ENCODE assay signal across 10 cellular contexts in the genomic region with DNA sequence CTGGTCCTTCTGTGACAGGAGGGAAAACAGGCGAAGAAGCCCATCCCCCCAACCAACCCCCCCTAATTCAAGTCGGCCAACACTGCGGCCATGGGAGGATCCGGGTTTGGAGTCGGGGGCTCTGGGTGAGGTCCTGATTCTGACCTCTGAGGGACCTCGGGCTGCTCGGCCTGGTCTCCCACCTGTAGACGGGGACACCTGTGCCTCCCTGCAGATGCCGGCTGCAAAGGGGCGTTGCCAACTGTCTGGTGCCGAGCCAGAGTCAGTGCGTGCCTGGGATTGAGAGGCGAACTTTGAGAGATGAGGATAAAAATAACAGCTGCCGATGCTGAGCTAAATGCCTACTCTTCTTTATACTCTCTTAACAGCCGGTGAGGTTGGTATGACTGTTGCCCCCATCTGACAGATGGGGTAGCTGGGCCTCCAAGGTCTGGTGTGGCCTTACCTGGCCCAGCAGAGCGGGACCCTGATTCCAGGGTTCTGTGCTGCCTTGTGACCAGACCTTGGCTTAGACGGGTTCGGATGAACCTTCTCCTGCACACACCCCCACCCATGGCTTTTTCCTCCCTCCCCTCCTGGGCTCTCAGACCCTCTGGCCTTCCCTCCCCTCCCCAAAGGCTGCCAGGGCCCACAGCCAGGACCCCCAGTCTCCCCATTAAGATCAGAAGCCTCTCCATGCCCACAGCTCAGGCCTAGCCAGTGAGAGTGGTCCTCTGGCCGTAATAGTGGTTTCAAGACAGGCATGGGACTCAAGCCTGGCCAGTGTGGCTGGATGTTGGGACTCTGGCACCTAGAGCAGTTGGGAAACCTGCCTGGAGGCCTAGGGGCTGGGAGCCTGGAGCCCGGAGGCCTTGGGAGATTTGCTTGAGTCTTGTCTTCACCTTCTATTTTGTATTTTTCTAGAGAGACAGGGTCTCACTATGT. TPM values are rescaled to one million over a fixed set of nuclear protein-coding genes. Genes with fewer than 3 reads are reported as not detected.
DNase-seq lines count a peak whose midpoint lies in the region; ATAC-seq and TF ChIP-seq lines count a peak whose summit lies in the region.
"Had no signal": no experiment of that assay in that cellular context is flagged by ENCODE, and none has a peak within 500 bp of the region (broad histone marks: within the 10 kb centered on the region; RNA-seq: fewer than 3 reads in every experiment).

No MANE protein-coding gene starts in this region.

- peak; percentile 64 for DNase-seq in D341Med (ENCODE audit: low spot score)
- DNase-seq in NCI-H510A treated with DMSO at 0.1 percent for 48 hours (lab: John Stamatoyannopoulos, UW): peak; percentile 23
- DNase-seq in foreskin keratinocyte: no peak
- peak; percentile 68 for DNase-seq in posterior vena cava (ENCODE audit: low spot score)
- no peak for DNase-seq in globus pallidus (ENCODE audit: low spot score)
- DNase-seq in activated CD4-positive, CD25-positive, alpha-beta regulatory T cell treated with anti-CD3 and anti-CD28 coated beads, Interleukin-2, amount 50 U/mL, for 72 hours: no peak
- DNase-seq: DMS79 had no signal

- peaks cover 3% of the 10 kb centered on the region for H3K27me3 ChIP-seq in foreskin keratinocyte
- H3K27me3 ChIP-seq: neural progenitor cell had no signal

- H3K4me1 ChIP-seq in foreskin keratinocyte: no peaks in the 10 kb centered on the region
- H3K4me1 ChIP-seq: neural progenitor cell had no signal

- ATAC-seq in foreskin keratinocyte (peak; percentile 20), GM18873 (IDR thresholded peaks at IDR 0.05; ENCODE audit: low FRiP score, unreplicated experiment) (no peak), GM18502 (IDR thresholded peaks at IDR 0.05; ENCODE audit: poor library complexity, unreplicated experiment) (no peak)

- no peak for TF ChIP-seq CTCF in foreskin keratinocyte (conservative IDR thresholded peaks at IDR 0.05)

- intact Hi-C loops in posterior vena cava (cut with DNase I): no loop called here

- H3K27ac ChIP-seq in foreskin keratinocyte: no peak overlapping the region
- H3K27ac ChIP-seq: neural progenitor cell had no signal

RNA-seq across cellular contexts. Expression of a gene that starts 41.7 kb away (rescaled TPM):
- total RNA-seq in foreskin keratinocyte (0.07 TPM in 1 of 2 replicates, not detected in the other), posterior vena cava (not detected)
- 0.02 TPM in 1 of 2 replicates, not detected in the other for polyA plus RNA-seq in foreskin keratinocyte

RNA-seq across cellular contexts. Expression of a gene that starts 54.5 kb away (rescaled TPM):
- total RNA-seq in foreskin keratinocyte (6.7 and 15.4 TPM in 2 replicates), posterior vena cava (10 to 100 TPM; 14.5 to 23.1 TPM)
- 7.5 and 14.5 TPM in 2 replicates for polyA plus RNA-seq in foreskin keratinocyte

Comparison
In these comparisons a context has a peak if more than half of its experiments do, and no peak if none do; other contexts are left out.
1. DNase-seq: peak in D341Med (single experiment), NCI-H510A treated with DMSO at 0.1 percent for 48 hours (single experiment) and posterior vena cava (single experiment); none in foreskin keratinocyte (0 of 2), globus pallidus (single experiment) and activated CD4-positive, CD25-positive, alpha-beta regulatory T cell treated with anti-CD3 and anti-CD28 coated beads, Interleukin-2, amount 50 U/mL, for 72 hours (single experiment).